10 cellular contexts compared by ENCODE assay signal in genomic region chr20:37922016-37922415, GRCh38. TPM values are rescaled to one million over a fixed set of nuclear protein-coding genes. Genes with fewer than 3 reads are reported as not detected.
DNase-seq lines count a peak whose midpoint lies in the region; ATAC-seq and TF ChIP-seq lines count a peak whose summit lies in the region.
"Had no signal": no experiment of that assay in that cellular context is flagged by ENCODE, and none has a peak within 500 bp of the region (broad histone marks: within the 10 kb centered on the region; RNA-seq: fewer than 3 reads in every experiment).

No MANE protein-coding gene starts in this region.

- ATAC-seq in HG02588 (IDR thresholded peaks at IDR 0.05; ENCODE audit: unreplicated experiment) (peak; percentile 60), HG03442 (IDR thresholded peaks at IDR 0.05; ENCODE audit: unreplicated experiment) (peak; percentile 52), Right ventricle myocardium superior (ENCODE audit: poor library complexity) (no peak)

- no peaks in the 10 kb centered on the region for H3K36me3 Mint-ChIP-seq in stimulated activated naive CD8-positive, alpha-beta T cell treated with anti-CD3 and anti-CD28 coated beads, Interleukin-15, Interleukin-2, amounts not matched to agents 100 ng/mL and 50 ng/mL, for 24 hours (ENCODE audit: low read depth)

- peaks cover 17% of the 10 kb centered on the region for H3K4me1 Mint-ChIP-seq in stimulated activated naive CD8-positive, alpha-beta T cell treated with anti-CD3 and anti-CD28 coated beads, Interleukin-15, Interleukin-2, amounts not matched to agents 100 ng/mL and 50 ng/mL, for 24 hours (ENCODE audit: low read depth)

- H3K27ac Mint-ChIP-seq in stimulated activated naive CD8-positive, alpha-beta T cell treated with anti-CD3 and anti-CD28 coated beads, Interleukin-15, Interleukin-2, amounts not matched to agents 100 ng/mL and 50 ng/mL, for 24 hours = peak overlapping the region; percentile 34
- H3K27ac Mint-ChIP-seq: endodermal cell had no signal

- intact Hi-C loops in Right ventricle myocardium superior (cut with DNase I) = no loop called here

- peaks cover 13% of the 10 kb centered on the region for H3K27me3 Mint-ChIP-seq in stimulated activated naive CD8-positive, alpha-beta T cell treated with anti-CD3 and anti-CD28 coated beads, Interleukin-15, Interleukin-2, amounts not matched to agents 100 ng/mL and 50 ng/mL, for 24 hours

- DNase-seq in stimulated activated CD4-positive, alpha-beta T cell treated with anti-CD3 and anti-CD28 coated beads, Interleukin-15, amount 100 ng/mL, for 24 hours = peak; percentile 56
- DNase-seq in stimulated activated CD4-positive, alpha-beta T cell treated with anti-CD3 and anti-CD28 coated beads, Interleukin-4, amount 100 ng/mL, for 1 hour = no peak
- DNase-seq in Right ventricle myocardium superior = no peak
- no peak for DNase-seq in erythroblast (lab: John Stamatoyannopoulos, UW)
- DNase-seq in NCI-H2081 (lab: John Stamatoyannopoulos, UW) = no peak
- DNase-seq: adrenal gland, endodermal cell had no signal

- no peak for TF ChIP-seq POLR2A in erythroblast (IDR thresholded peaks at IDR 0.05; ENCODE audit: low read length)

- no peaks in the 10 kb centered on the region for H3K9me3 Mint-ChIP-seq in stimulated activated naive CD8-positive, alpha-beta T cell treated with anti-CD3 and anti-CD28 coated beads, Interleukin-15, Interleukin-2, amounts not matched to agents 100 ng/mL and 50 ng/mL, for 24 hours
- H3K9me3 Mint-ChIP-seq: endodermal cell had no signal

- no peak overlapping the region for H3K4me3 Mint-ChIP-seq in stimulated activated naive CD8-positive, alpha-beta T cell treated with anti-CD3 and anti-CD28 coated beads, Interleukin-15, Interleukin-2, amounts not matched to agents 100 ng/mL and 50 ng/mL, for 24 hours
- H3K4me3 Mint-ChIP-seq: endodermal cell had no signal

RNA-seq across cellular contexts. Expression of gene VSTM2L, which starts 19.1 kb away (rescaled TPM):
- total RNA-seq in Right ventricle myocardium superior = 17.0 TPM
